ENCODE assay signal across 2 cellular contexts in genomic region chr22:49656291-49656851, GRCh38.
TF ChIP-seq lines count a peak whose summit lies in the region.

No MANE protein-coding gene starts in this region.

TF ChIP-seq in liver, 16 proteins besides CTCF, POLR2A, EP300 and RAD21 (continued from another document):
- TF ChIP-seq HNF4G (IDR thresholded peaks at IDR 0.05): no peak
- TF ChIP-seq ZBTB33 (IDR thresholded peaks at IDR 0.05): no peak
- no peak for TF ChIP-seq REST (IDR thresholded peaks at IDR 0.05)

TF ChIP-seq in HepG2, 621 proteins besides CTCF, POLR2A, EP300 and RAD21 (continued from another document):
- TF ChIP-seq ZBED4 (CRISPR knock-in tag; IDR thresholded peaks at IDR 0.05; ENCODE audit: borderline replicate concordance) (no peak), ATF4 (CRISPR knock-in tag; IDR thresholded peaks at IDR 0.05) (no peak), CENPBD1 (CRISPR knock-in tag; IDR thresholded peaks at IDR 0.05; ENCODE audit: borderline replicate concordance, low read depth) (no peak), SRSF1 (optimal IDR thresholded peaks at IDR 0.05; ENCODE audit: low read depth, low read length) (no peak), ZNF350 (CRISPR knock-in tag; IDR thresholded peaks at IDR 0.05; ENCODE audit: borderline replicate concordance, low read depth) (no peak), MTERF4 (CRISPR knock-in tag; IDR thresholded peaks at IDR 0.05) (no peak), ZNF331 (CRISPR knock-in tag; IDR thresholded peaks at IDR 0.05) (no peak), SIX1 (CRISPR knock-in tag; IDR thresholded peaks at IDR 0.05; ENCODE audit: borderline replicate concordance) (no peak), PLSCR1 (CRISPR knock-in tag; IDR thresholded peaks at IDR 0.05; ENCODE audit: borderline replicate concordance) (no peak), ZNF317 (CRISPR knock-in tag; IDR thresholded peaks at IDR 0.05) (no peak)
